Comparison of ENCODE assay signal across 1 cellular context in the genomic region with DNA sequence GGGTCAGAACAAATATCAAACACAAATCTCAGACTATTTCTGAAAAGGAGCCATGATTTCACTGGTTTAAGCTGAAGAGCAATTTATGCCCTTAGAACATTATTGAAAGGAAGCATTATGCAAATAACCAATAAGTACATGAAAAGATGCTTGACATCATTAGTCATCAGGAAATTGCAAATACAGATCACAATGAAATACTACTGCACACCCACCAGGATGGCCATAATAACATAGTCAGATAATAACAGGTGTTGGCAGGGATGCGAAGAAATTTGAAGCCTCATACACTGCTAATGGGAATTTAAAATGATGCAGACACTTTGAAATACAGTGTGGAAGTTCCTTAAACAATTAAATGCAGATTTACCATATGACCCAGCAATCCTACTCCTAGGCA.
TF ChIP-seq lines count a peak whose summit lies in the region.

No MANE protein-coding gene starts in this region.

TF ChIP-seq in GM23338, 12 proteins besides CTCF, POLR2A, EP300 and RAD21 (continued from another document):
- TF ChIP-seq, protein P1, sequence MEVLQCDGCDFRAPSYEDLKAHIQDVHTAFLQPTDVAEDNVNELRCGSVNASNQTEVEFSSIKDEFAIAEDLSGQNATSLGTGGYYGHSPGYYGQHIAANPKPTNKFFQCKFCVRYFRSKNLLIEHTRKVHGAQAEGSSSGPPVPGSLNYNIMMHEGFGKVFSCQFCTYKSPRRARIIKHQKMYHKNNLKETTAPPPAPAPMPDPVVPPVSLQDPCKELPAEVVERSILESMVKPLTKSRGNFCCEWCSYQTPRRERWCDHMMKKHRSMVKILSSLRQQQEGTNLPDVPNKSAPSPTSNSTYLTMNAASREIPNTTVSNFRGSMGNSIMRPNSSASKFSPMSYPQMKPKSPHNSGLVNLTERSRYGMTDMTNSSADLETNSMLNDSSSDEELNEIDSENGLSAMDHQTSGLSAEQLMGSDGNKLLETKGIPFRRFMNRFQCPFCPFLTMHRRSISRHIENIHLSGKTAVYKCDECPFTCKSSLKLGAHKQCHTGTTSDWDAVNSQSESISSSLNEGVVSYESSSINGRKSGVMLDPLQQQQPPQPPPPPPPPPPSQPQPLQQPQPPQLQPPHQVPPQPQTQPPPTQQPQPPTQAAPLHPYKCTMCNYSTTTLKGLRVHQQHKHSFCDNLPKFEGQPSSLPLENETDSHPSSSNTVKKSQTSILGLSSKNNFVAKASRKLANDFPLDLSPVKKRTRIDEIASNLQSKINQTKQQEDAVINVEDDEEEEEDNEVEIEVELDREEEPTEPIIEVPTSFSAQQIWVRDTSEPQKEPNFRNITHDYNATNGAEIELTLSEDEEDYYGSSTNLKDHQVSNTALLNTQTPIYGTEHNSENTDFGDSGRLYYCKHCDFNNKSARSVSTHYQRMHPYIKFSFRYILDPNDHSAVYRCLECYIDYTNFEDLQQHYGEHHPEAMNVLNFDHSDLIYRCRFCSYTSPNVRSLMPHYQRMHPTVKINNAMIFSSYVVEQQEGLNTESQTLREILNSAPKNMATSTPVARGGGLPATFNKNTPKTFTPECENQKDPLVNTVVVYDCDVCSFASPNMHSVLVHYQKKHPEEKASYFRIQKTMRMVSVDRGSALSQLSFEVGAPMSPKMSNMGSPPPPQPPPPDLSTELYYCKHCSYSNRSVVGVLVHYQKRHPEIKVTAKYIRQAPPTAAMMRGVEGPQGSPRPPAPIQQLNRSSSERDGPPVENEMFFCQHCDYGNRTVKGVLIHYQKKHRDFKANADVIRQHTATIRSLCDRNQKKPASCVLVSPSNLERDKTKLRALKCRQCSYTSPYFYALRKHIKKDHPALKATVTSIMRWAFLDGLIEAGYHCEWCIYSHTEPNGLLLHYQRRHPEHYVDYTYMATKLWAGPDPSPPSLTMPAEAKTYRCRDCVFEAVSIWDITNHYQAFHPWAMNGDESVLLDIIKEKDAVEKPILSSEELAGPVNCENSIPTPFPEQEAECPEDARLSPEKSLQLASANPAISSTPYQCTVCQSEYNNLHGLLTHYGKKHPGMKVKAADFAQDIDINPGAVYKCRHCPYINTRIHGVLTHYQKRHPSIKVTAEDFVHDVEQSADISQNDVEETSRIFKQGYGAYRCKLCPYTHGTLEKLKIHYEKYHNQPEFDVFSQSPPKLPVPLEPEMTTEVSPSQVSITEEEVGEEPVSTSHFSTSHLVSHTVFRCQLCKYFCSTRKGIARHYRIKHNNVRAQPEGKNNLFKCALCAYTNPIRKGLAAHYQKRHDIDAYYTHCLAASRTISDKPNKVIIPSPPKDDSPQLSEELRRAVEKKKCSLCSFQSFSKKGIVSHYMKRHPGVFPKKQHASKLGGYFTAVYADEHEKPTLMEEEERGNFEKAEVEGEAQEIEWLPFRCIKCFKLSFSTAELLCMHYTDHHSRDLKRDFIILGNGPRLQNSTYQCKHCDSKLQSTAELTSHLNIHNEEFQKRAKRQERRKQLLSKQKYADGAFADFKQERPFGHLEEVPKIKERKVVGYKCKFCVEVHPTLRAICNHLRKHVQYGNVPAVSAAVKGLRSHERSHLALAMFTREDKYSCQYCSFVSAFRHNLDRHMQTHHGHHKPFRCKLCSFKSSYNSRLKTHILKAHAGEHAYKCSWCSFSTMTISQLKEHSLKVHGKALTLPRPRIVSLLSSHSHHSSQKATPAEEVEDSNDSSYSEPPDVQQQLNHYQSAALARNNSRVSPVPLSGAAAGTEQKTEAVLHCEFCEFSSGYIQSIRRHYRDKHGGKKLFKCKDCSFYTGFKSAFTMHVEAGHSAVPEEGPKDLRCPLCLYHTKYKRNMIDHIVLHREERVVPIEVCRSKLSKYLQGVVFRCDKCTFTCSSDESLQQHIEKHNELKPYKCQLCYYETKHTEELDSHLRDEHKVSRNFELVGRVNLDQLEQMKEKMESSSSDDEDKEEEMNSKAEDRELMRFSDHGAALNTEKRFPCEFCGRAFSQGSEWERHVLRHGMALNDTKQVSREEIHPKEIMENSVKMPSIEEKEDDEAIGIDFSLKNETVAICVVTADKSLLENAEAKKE (CRISPR knock-in tag; IDR thresholded peaks at IDR 0.05): no peak
- TF ChIP-seq, protein P2, sequence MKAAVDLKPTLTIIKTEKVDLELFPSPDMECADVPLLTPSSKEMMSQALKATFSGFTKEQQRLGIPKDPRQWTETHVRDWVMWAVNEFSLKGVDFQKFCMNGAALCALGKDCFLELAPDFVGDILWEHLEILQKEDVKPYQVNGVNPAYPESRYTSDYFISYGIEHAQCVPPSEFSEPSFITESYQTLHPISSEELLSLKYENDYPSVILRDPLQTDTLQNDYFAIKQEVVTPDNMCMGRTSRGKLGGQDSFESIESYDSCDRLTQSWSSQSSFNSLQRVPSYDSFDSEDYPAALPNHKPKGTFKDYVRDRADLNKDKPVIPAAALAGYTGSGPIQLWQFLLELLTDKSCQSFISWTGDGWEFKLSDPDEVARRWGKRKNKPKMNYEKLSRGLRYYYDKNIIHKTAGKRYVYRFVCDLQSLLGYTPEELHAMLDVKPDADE (IDR thresholded peaks at IDR 0.05): no peak
- TF ChIP-seq EZH2phosphoT487 (IDR thresholded peaks at IDR 0.05; ENCODE audit: unreplicated experiment): no peak
- no peak for TF ChIP-seq ZNF331 (CRISPR knock-in tag; IDR thresholded peaks at IDR 0.05; ENCODE audit: low read depth)
- TF ChIP-seq, protein P3, sequence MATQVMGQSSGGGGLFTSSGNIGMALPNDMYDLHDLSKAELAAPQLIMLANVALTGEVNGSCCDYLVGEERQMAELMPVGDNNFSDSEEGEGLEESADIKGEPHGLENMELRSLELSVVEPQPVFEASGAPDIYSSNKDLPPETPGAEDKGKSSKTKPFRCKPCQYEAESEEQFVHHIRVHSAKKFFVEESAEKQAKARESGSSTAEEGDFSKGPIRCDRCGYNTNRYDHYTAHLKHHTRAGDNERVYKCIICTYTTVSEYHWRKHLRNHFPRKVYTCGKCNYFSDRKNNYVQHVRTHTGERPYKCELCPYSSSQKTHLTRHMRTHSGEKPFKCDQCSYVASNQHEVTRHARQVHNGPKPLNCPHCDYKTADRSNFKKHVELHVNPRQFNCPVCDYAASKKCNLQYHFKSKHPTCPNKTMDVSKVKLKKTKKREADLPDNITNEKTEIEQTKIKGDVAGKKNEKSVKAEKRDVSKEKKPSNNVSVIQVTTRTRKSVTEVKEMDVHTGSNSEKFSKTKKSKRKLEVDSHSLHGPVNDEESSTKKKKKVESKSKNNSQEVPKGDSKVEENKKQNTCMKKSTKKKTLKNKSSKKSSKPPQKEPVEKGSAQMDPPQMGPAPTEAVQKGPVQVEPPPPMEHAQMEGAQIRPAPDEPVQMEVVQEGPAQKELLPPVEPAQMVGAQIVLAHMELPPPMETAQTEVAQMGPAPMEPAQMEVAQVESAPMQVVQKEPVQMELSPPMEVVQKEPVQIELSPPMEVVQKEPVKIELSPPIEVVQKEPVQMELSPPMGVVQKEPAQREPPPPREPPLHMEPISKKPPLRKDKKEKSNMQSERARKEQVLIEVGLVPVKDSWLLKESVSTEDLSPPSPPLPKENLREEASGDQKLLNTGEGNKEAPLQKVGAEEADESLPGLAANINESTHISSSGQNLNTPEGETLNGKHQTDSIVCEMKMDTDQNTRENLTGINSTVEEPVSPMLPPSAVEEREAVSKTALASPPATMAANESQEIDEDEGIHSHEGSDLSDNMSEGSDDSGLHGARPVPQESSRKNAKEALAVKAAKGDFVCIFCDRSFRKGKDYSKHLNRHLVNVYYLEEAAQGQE (IDR thresholded peaks at IDR 0.05; ENCODE audit: unreplicated experiment): no peak
